Comparison of ENCODE assay signal across 8 cellular contexts in genomic region chr10:114174462-114175190, GRCh38. TPM values are rescaled to one million over a fixed set of nuclear protein-coding genes. Genes with fewer than 3 reads are reported as not detected.
DNase-seq lines count a peak whose midpoint lies in the region; ATAC-seq and TF ChIP-seq lines count a peak whose summit lies in the region.

No MANE protein-coding gene starts in this region.

- H3K36me3 ChIP-seq in HAP-1 (replicated peaks) (no peaks in the 10 kb centered on the region), cardiac muscle cell (no peaks in the 10 kb centered on the region)

- DNase-seq in activated CD4-positive, alpha-beta T cell treated with anti-CD3 and anti-CD28 coated beads for 36 hours: no peak
- DNase-seq in activated CD4-positive, alpha-beta T cell treated with anti-CD3 and anti-CD28 coated beads, Interleukin-2, amount 50 U/mL, for 48 hours: no peak
- DNase-seq in HAP-1 (ENCODE audit: low spot score in 2 of 2) (no peak), M059J (ENCODE audit: low read depth) (peak; percentile 61), cardiac muscle cell (ENCODE audit: low read depth in 1 of 2, low spot score in 1 of 2) (peak in 1 of 2 donors; percentile 60), pons (ENCODE audit: low spot score) (peak; percentile 21), NCI-H1694 treated with DMSO at 0.1 percent for 48 hours (lab: John Stamatoyannopoulos, UW) (no peak)
- DNase-seq in activated T-helper 1 cell treated with anti-CD3 and anti-CD28 coated beads, Interleukin-12 subunit alpha, Interleukin-12 subunit beta, Interleukin-2, Interleukin-4 antibody, amounts not matched to agents 30 ng/mL and 10 ng/mL and 1 ng/mL, durations not matched to agents 14 hours and 24 hours and 36 hours (ENCODE audit: low spot score): no peak

- H3K27me3 Mint-ChIP-seq in activated CD4-positive, alpha-beta T cell treated with anti-CD3 and anti-CD28 coated beads for 36 hours: no peaks in the 10 kb centered on the region
- H3K27me3 Mint-ChIP-seq in activated T-helper 1 cell treated with anti-CD3 and anti-CD28 coated beads, Interleukin-12 subunit alpha, Interleukin-12 subunit beta, Interleukin-2, Interleukin-4 antibody, amounts not matched to agents 30 ng/mL and 10 ng/mL and 1 ng/mL, durations not matched to agents 14 hours and 24 hours and 36 hours (ENCODE audit: insufficient read depth): peaks cover 12% of the 10 kb centered on the region

- POLR2A ChIA-PET in activated CD4-positive, alpha-beta T cell treated with anti-CD3 and anti-CD28 coated beads for 36 hours (lab: Charles Lee): interaction anchor here (0.9 to 1.5 kb wide), 2 partner anchors 29 to 495 kb away, joined by 3 read pairs; partner anchors contain the start of gene CASP7

- peaks cover 2% of the 10 kb centered on the region for H3K36me3 Mint-ChIP-seq in activated CD4-positive, alpha-beta T cell treated with anti-CD3 and anti-CD28 coated beads for 36 hours (ENCODE audit: low read depth)
- H3K36me3 Mint-ChIP-seq in activated T-helper 1 cell treated with anti-CD3 and anti-CD28 coated beads, Interleukin-12 subunit alpha, Interleukin-12 subunit beta, Interleukin-2, Interleukin-4 antibody, amounts not matched to agents 30 ng/mL and 10 ng/mL and 1 ng/mL, durations not matched to agents 14 hours and 24 hours and 36 hours (ENCODE audit: low read depth): peaks cover 10% of the 10 kb centered on the region

- peaks cover 32% of the 10 kb centered on the region for H3K4me1 Mint-ChIP-seq in activated CD4-positive, alpha-beta T cell treated with anti-CD3 and anti-CD28 coated beads for 36 hours
- peaks cover 35% of the 10 kb centered on the region for H3K4me1 Mint-ChIP-seq in activated T-helper 1 cell treated with anti-CD3 and anti-CD28 coated beads, Interleukin-12 subunit alpha, Interleukin-12 subunit beta, Interleukin-2, Interleukin-4 antibody, amounts not matched to agents 30 ng/mL and 10 ng/mL and 1 ng/mL, durations not matched to agents 14 hours and 24 hours and 36 hours (ENCODE audit: low read depth)

- no peaks in the 10 kb centered on the region for H3K9me3 Mint-ChIP-seq in activated CD4-positive, alpha-beta T cell treated with anti-CD3 and anti-CD28 coated beads for 36 hours (ENCODE audit: low read depth)
- H3K9me3 Mint-ChIP-seq in activated T-helper 1 cell treated with anti-CD3 and anti-CD28 coated beads, Interleukin-12 subunit alpha, Interleukin-12 subunit beta, Interleukin-2, Interleukin-4 antibody, amounts not matched to agents 30 ng/mL and 10 ng/mL and 1 ng/mL, durations not matched to agents 14 hours and 24 hours and 36 hours: no peaks in the 10 kb centered on the region

- H3K9me3 ChIP-seq in HAP-1 (no peaks in the 10 kb centered on the region), cardiac muscle cell (ENCODE audit: low read depth) (no peaks in the 10 kb centered on the region)

- no peak for TF ChIP-seq CTCF in cardiac muscle cell (IDR thresholded peaks at IDR 0.05; ENCODE audit: low read depth, low read length)

- no peaks in the 10 kb centered on the region for H3K27me3 ChIP-seq in HAP-1 (ENCODE audit: low read depth)
- H3K27me3 ChIP-seq in cardiac muscle cell: no peaks in the 10 kb centered on the region

- in situ Hi-C loops in HAP-1 (cut with MboI; ENCODE audit: low sequenced_read_pairs): no loop called here

- ATAC-seq in activated CD4-positive, alpha-beta T cell treated with anti-CD3 and anti-CD28 coated beads for 36 hours: peak; percentile 30

- H3K4me3 Mint-ChIP-seq in activated CD4-positive, alpha-beta T cell treated with anti-CD3 and anti-CD28 coated beads for 36 hours: peak overlapping the region; percentile 100
- peak overlapping the region; percentile 95 for H3K4me3 Mint-ChIP-seq in activated T-helper 1 cell treated with anti-CD3 and anti-CD28 coated beads, Interleukin-12 subunit alpha, Interleukin-12 subunit beta, Interleukin-2, Interleukin-4 antibody, amounts not matched to agents 30 ng/mL and 10 ng/mL and 1 ng/mL, durations not matched to agents 14 hours and 24 hours and 36 hours

- intact Hi-C loops in activated CD4-positive, alpha-beta T cell treated with anti-CD3 and anti-CD28 coated beads for 36 hours (cut with DNase I, micrococcal nuclease): loop anchor here (1.0 to 5.0 kb wide), 11 partner anchors 320 to 764 kb away; partner anchors contain the start of genes DCLRE1A (in 2 of the 2), NHLRC2 (in 2 of the 2), TRUB1 (in 2 of the 2) and CASP7 (in 1 of the 2)
- intact Hi-C loops in activated T-helper 1 cell treated with anti-CD3 and anti-CD28 coated beads, Interleukin-12 subunit alpha, Interleukin-12 subunit beta, Interleukin-2, Interleukin-4 antibody, amounts not matched to agents 30 ng/mL and 10 ng/mL and 1 ng/mL, durations not matched to agents 14 hours and 24 hours and 36 hours (cut with micrococcal nuclease): loop anchor here (1.0 to 10.0 kb wide), 8 partner anchors 130 to 763 kb away; partner anchors contain the start of gene TRUB1

- peak overlapping the region; percentile 93 for H3K27ac Mint-ChIP-seq in activated CD4-positive, alpha-beta T cell treated with anti-CD3 and anti-CD28 coated beads for 36 hours
- peak overlapping the region; percentile 84 for H3K27ac Mint-ChIP-seq in activated T-helper 1 cell treated with anti-CD3 and anti-CD28 coated beads, Interleukin-12 subunit alpha, Interleukin-12 subunit beta, Interleukin-2, Interleukin-4 antibody, amounts not matched to agents 30 ng/mL and 10 ng/mL and 1 ng/mL, durations not matched to agents 14 hours and 24 hours and 36 hours

- peak overlapping the region; percentile 22 for H3K27ac ChIP-seq in cardiac muscle cell

- H3K4me3 ChIP-seq in HAP-1: peak overlapping the region; percentile 93
- peak overlapping the region; percentile 87 for H3K4me3 ChIP-seq in cardiac muscle cell

- CTCF ChIA-PET in activated CD4-positive, alpha-beta T cell treated with anti-CD3 and anti-CD28 coated beads for 36 hours (lab: Charles Lee): interaction anchor here (0.6 to 1.2 kb wide), 5 partner anchors 13 to 362 kb away, joined by 3 to 4 read pairs (median 3); no protein-coding TSS in a partner anchor

- H3K4me1 ChIP-seq in HAP-1 (peaks cover 15% of the 10 kb centered on the region), cardiac muscle cell (ENCODE audit: low read depth) (no peaks in the 10 kb centered on the region)

RNA-seq across cellular contexts. Expression of gene CCDC186, which starts 0.6 kb away (rescaled TPM):
- total RNA-seq in activated CD4-positive, alpha-beta T cell treated with anti-CD3 and anti-CD28 coated beads for 36 hours: 10 to 100 TPM in 1 of 2 experiments, 1 to 10 TPM in 1; 9.1 to 13.9 TPM
- 7.8 and 9.1 TPM in 2 replicates for total RNA-seq in M059J (2014; rRNA removed; shearing (Covaris generic))
- total RNA-seq in activated T-helper 1 cell treated with anti-CD3 and anti-CD28 coated beads, Interleukin-12 subunit alpha, Interleukin-12 subunit beta, Interleukin-2, Interleukin-4 antibody, amounts not matched to agents 30 ng/mL and 10 ng/mL and 1 ng/mL, durations not matched to agents 14 hours and 24 hours and 36 hours: 12.1 and 13.0 TPM in 2 replicates
- 5.2 and 8.7 TPM in 2 replicates for total RNA-seq in cardiac muscle cell
- 10.8 and 14.8 TPM in 2 replicates for polyA plus RNA-seq in cardiac muscle cell

RNA-seq across cellular contexts. Expression of gene TDRD1, which starts 4.5 kb away (rescaled TPM):
- total RNA-seq in activated CD4-positive, alpha-beta T cell treated with anti-CD3 and anti-CD28 coated beads for 36 hours: under 1 TPM; 0.21 to 0.25 TPM
- total RNA-seq in M059J (2014; rRNA removed; shearing (Covaris generic)): not detected in 2 replicates
- 0.10 and 0.13 TPM in 2 replicates for total RNA-seq in activated T-helper 1 cell treated with anti-CD3 and anti-CD28 coated beads, Interleukin-12 subunit alpha, Interleukin-12 subunit beta, Interleukin-2, Interleukin-4 antibody, amounts not matched to agents 30 ng/mL and 10 ng/mL and 1 ng/mL, durations not matched to agents 14 hours and 24 hours and 36 hours
- not detected in 2 replicates for total RNA-seq in cardiac muscle cell
- not detected in 2 replicates for polyA plus RNA-seq in cardiac muscle cell

Comparison
In these comparisons a context has a peak if more than half of its experiments do, and no peak if none do; other contexts are left out.
1. DNase-seq: peak in M059J (single experiment) and pons (single experiment); none in activated CD4-positive, alpha-beta T cell treated with anti-CD3 and anti-CD28 coated beads for 36 hours (single experiment), activated CD4-positive, alpha-beta T cell treated with anti-CD3 and anti-CD28 coated beads, Interleukin-2, amount 50 U/mL, for 48 hours (0 of 2), HAP-1 (0 of 2), activated T-helper 1 cell treated with anti-CD3 and anti-CD28 coated beads, Interleukin-12 subunit alpha, Interleukin-12 subunit beta, Interleukin-2, Interleukin-4 antibody, amounts not matched to agents 30 ng/mL and 10 ng/mL and 1 ng/mL, durations not matched to agents 14 hours and 24 hours and 36 hours (single experiment) and NCI-H1694 treated with DMSO at 0.1 percent for 48 hours (single experiment).